ENCODE assay signal across 9 cellular contexts in the genomic region with DNA sequence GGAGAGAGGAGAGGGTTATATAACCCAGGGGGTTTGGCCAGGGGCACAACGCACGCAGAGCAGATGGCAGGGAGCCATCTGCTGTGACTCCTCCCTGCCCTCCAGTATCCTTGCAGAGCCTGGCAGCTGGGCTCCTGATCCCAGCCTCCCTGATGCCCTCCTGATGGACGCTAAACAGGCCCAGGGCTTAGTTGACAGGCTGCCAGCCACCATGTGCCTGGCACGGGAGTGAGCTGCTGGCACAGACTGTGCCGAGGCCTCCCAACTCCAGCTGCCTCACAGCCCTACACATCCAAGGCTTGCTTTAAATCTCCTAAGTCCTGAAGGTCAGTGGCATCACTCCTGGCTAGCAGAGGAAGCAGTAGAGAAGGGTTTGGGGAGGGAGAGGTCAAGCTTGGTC. TPM values are rescaled to one million over a fixed set of nuclear protein-coding genes. Genes with fewer than 3 reads are reported as not detected.
DNase-seq lines count a peak whose midpoint lies in the region; ATAC-seq and TF ChIP-seq lines count a peak whose summit lies in the region.
"Had no signal": no experiment of that assay in that cellular context is flagged by ENCODE, and none has a peak within 500 bp of the region (broad histone marks: within the 10 kb centered on the region; RNA-seq: fewer than 3 reads in every experiment).

No MANE protein-coding gene starts in this region.

- DNase-seq in Peyer's patch (peak in 1 of 3 donors; percentile 62), fibroblast of lung (ENCODE audit: low read depth in 2 of 2) (no peak), osteoblast (ENCODE audit: insufficient read length, low spot score, missing footprints) (peak; percentile 87), glomerular visceral epithelial cell (ENCODE audit: extremely low spot score) (no peak), NCI-H146 (lab: John Stamatoyannopoulos, UW) (no peak), NCI-H128 (lab: John Stamatoyannopoulos, UW; ENCODE audit: unreplicated experiment) (no peak)

- H3K27me3 ChIP-seq in Peyer's patch (no peaks in the 10 kb centered on the region), fibroblast of lung (ENCODE audit: control insufficient read depth, insufficient read depth, low read length) (no peaks in the 10 kb centered on the region), osteoblast (ENCODE audit: insufficient read depth, low read length) (no peaks in the 10 kb centered on the region)

- H3K36me3 ChIP-seq in Peyer's patch (peaks cover 0 to 39% (median 0%) of the 10 kb centered on the region in 3 donors), fibroblast of lung (ENCODE audit: control insufficient read depth, insufficient read depth, low read length) (peaks cover 11% of the 10 kb centered on the region), osteoblast (ENCODE audit: insufficient read depth, low read length) (peaks cover 20% of the 10 kb centered on the region)

- H2AFZ ChIP-seq in fibroblast of lung (ENCODE audit: low read length) = no peak overlapping the region
- H2AFZ ChIP-seq in osteoblast (ENCODE audit: low read length) = no peak overlapping the region

- ATAC-seq in HG03135 (IDR thresholded peaks at IDR 0.05; ENCODE audit: unreplicated experiment) = no peak

- peaks cover 16% of the 10 kb centered on the region for H3K79me2 ChIP-seq in fibroblast of lung (ENCODE audit: control insufficient read depth, insufficient read depth, low read length)
- H3K79me2 ChIP-seq in osteoblast (ENCODE audit: insufficient read depth, low read length) = peaks cover 27% of the 10 kb centered on the region

- no peaks in the 10 kb centered on the region for H4K20me1 ChIP-seq in fibroblast of lung (ENCODE audit: control insufficient read depth, extremely low read depth, insufficient read depth, low read length)
- H4K20me1 ChIP-seq in osteoblast (ENCODE audit: insufficient read depth, low read length) = peaks cover 4% of the 10 kb centered on the region

- TF ChIP-seq POLR2A in Peyer's patch (IDR thresholded peaks at IDR 0.05) = no peak

- peak overlapping the region; percentile 81 for H3K4me2 ChIP-seq in fibroblast of lung (ENCODE audit: extremely low read depth, insufficient read depth, low read length)
- H3K4me2 ChIP-seq in osteoblast (ENCODE audit: insufficient read depth, low read length) = peak overlapping the region; percentile 87

- H3K4me3 ChIP-seq in GM08714 (ENCODE audit: low read length) (peak overlapping the region; percentile 72; the same call in 1 of the 2 replicates), Peyer's patch (peak overlapping the region in 2 of 4 donors; percentile 87 to 88), fibroblast of lung (replicated peaks in 1 of 4; ENCODE audit: control extremely low read depth in 1 of 4, insufficient read depth in 1 of 4, low read depth in 3 of 4, low read length in 4 of 4) (peak overlapping the region in 2 of 4 experiments; percentile 88 to 93), osteoblast (ENCODE audit: insufficient read depth, low read length) (peak overlapping the region; percentile 3)

- H3K9me3 ChIP-seq in Peyer's patch (no peaks in the 10 kb centered on the region), fibroblast of lung (ENCODE audit: control insufficient read depth, insufficient read depth, low read depth, low read length) (no peaks in the 10 kb centered on the region), osteoblast (ENCODE audit: low read depth, low read length) (no peaks in the 10 kb centered on the region)

- H3K4me1 ChIP-seq in Peyer's patch = peaks cover 0 to 10% (median 2%) of the 10 kb centered on the region in 4 donors
- peaks cover 8% of the 10 kb centered on the region for H3K4me1 ChIP-seq in fibroblast of lung (ENCODE audit: control insufficient read depth, extremely low read depth, insufficient read depth, low read length)
- H3K4me1 ChIP-seq in osteoblast (ENCODE audit: insufficient read depth, low read length) = peaks cover 19% of the 10 kb centered on the region

- H3K9ac ChIP-seq in fibroblast of lung (ENCODE audit: insufficient read depth, low read length) = no peak overlapping the region

- TF ChIP-seq CTCF in Peyer's patch (IDR thresholded peaks at IDR 0.05) (no peak), fibroblast of lung (conservative IDR thresholded peaks at IDR 0.05 in 1 of 2, IDR thresholded peaks at IDR 0.05 in 1 of 2; ENCODE audit: low read depth in 1 of 2, low read length in 2 of 2) (no peak), osteoblast (IDR thresholded peaks at IDR 0.05; ENCODE audit: extremely low read depth, low read depth, low read length) (no peak)

- H3K27ac ChIP-seq in Peyer's patch (peak overlapping the region in 3 of 4 donors; percentile 90 to 93 (median 91)), fibroblast of lung (ENCODE audit: insufficient read depth, low read length) (peak overlapping the region; percentile 25), osteoblast (ENCODE audit: low read depth, low read length) (no peak overlapping the region)

RNA-seq across cellular contexts. Expression of gene SYDE1, which starts 16.7 kb away (rescaled TPM):
- total RNA-seq in Peyer's patch (1 to 10 TPM; 2.3 to 7.4 (median 6.2) TPM), fibroblast of lung (17.5 and 21.0 TPM in 2 replicates), osteoblast (45.1 and 56.8 TPM in 2 replicates)
- polyA plus RNA-seq in fibroblast of lung = 27.9 and 28.6 TPM in 2 replicates
- polyA plus RNA-seq in fibroblast of lung (2012) = 49.6 and 51.1 TPM in 2 replicates
- 60.4 and 72.3 TPM in 2 replicates for polyA minus RNA-seq in fibroblast of lung (ENCODE audit: low replicate concordance)

RNA-seq across cellular contexts. Expression of gene OR1I1, which starts 41.9 kb away (rescaled TPM):
- total RNA-seq in Peyer's patch (not detected), fibroblast of lung (not detected in 2 replicates), osteoblast (not detected in 2 replicates)
- polyA plus RNA-seq in fibroblast of lung = not detected in 2 replicates
- not detected in 2 replicates for polyA plus RNA-seq in fibroblast of lung (2012)
- polyA minus RNA-seq in fibroblast of lung (ENCODE audit: low replicate concordance) = not detected in 2 replicates
- total RNA-seq: lung microvascular endothelial cell had no signal
